ENCODE assay signal across 8 cellular contexts in the genomic region with DNA sequence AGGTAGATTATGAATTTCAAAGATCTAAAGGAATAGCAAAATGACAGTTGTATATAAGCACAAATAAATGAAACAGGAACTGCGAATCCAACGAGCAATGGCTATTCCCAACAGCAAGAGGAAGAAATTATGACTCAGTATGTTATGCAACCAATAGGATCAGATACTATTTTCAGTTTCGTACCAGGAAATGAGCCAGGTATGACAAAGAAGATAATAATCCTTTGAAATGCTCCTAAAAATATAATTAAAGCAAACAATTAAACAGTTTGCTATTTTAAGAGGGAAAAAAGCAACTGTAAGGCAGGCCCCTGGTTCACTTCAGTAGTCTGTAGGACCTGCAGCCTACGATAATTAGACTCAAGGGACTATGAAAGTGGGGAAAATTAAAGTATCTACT. TPM values are rescaled to one million over a fixed set of nuclear protein-coding genes. Genes with fewer than 3 reads are reported as not detected.
A peak's percentile ranks its signal among the peaks of the same experiment; 100 is the strongest.
DNase-seq lines count a peak whose midpoint lies in the region; ATAC-seq and TF ChIP-seq lines count a peak whose summit lies in the region.

No MANE protein-coding gene starts in this region.

- H3K27me3 Mint-ChIP-seq in activated T-cell treated with anti-CD3 and anti-CD28 coated beads, Interleukin-2, amount 50 U/mL, for 72 hours (ENCODE audit: low read depth), result no peaks in the 10 kb centered on the region
- no peaks in the 10 kb centered on the region for H3K27me3 Mint-ChIP-seq in CD8-positive, alpha-beta T cell (ENCODE audit: low read depth)

- peaks cover 23% of the 10 kb centered on the region for H3K4me1 Mint-ChIP-seq in activated T-cell treated with anti-CD3 and anti-CD28 coated beads, Interleukin-2, amount 50 U/mL, for 72 hours (ENCODE audit: low read depth)
- H3K4me1 Mint-ChIP-seq in CD8-positive, alpha-beta T cell (ENCODE audit: low read depth), result no peaks in the 10 kb centered on the region

- CTCF ChIA-PET in CD8-positive, alpha-beta T cell (lab: Charles Lee), result no interaction called here

- intact Hi-C loops in CD8-positive, alpha-beta T cell (cut with DNase I, micrococcal nuclease), result no loop called here

- TF ChIP-seq CTCF in AG09309 (IDR thresholded peaks at IDR 0.05; ENCODE audit: control insufficient read depth, insufficient read depth, low read depth, low read length, missing control alignments), result no peak
- TF ChIP-seq CTCF in GM20000 (IDR thresholded peaks at IDR 0.05; ENCODE audit: extremely low read depth, missing control alignments), result no peak
- TF ChIP-seq CTCF in CD8-positive, alpha-beta T cell (IDR thresholded peaks at IDR 0.05), result no peak

- no peaks in the 10 kb centered on the region for H3K27me3 ChIP-seq in CD8-positive, alpha-beta T cell (ENCODE audit: insufficient read depth, low read length)

- DNase-seq in AG09309 (ENCODE audit: low read depth), result peak; percentile 67
- peak; percentile 75 for DNase-seq in NCI-H1436 treated with DMSO at 0.1 percent for 48 hours (lab: John Stamatoyannopoulos, UW)
- DNase-seq in dermis microvascular lymphatic vessel endothelial cell (ENCODE audit: low read depth in 2 of 2), result peak; percentile 83 to 85
- peak; percentile 53 for DNase-seq in myocyte (ENCODE audit: low read depth)
- DNase-seq in activated T-cell treated with anti-CD3 and anti-CD28 coated beads, Interleukin-2, amount 50 U/mL, for 72 hours, result no peak
- DNase-seq in ecto neural progenitor cell (ENCODE audit: low spot score), result no peak
- no peak for DNase-seq in GM20000 (ENCODE audit: low spot score)
- DNase-seq in CD8-positive, alpha-beta T cell, result no peak

- ATAC-seq in activated T-cell treated with anti-CD3 and anti-CD28 coated beads, Interleukin-2, amount 50 U/mL, for 72 hours (replicated peaks in 1 of 2), result no peak
- ATAC-seq in CD8-positive, alpha-beta T cell, result no peak

- H3K27ac ChIP-seq in CD8-positive, alpha-beta T cell (ENCODE audit: low read depth, low read length), result no peak overlapping the region

- H3K4me3 Mint-ChIP-seq in activated T-cell treated with anti-CD3 and anti-CD28 coated beads, Interleukin-2, amount 50 U/mL, for 72 hours, result no peak overlapping the region
- H3K4me3 Mint-ChIP-seq in CD8-positive, alpha-beta T cell, result no peak overlapping the region

- no peaks in the 10 kb centered on the region for H3K9me3 ChIP-seq in CD8-positive, alpha-beta T cell (ENCODE audit: low read length)

- no peaks in the 10 kb centered on the region for H3K9me3 Mint-ChIP-seq in activated T-cell treated with anti-CD3 and anti-CD28 coated beads, Interleukin-2, amount 50 U/mL, for 72 hours
- no peaks in the 10 kb centered on the region for H3K9me3 Mint-ChIP-seq in CD8-positive, alpha-beta T cell

- no peaks in the 10 kb centered on the region for H3K4me1 ChIP-seq in CD8-positive, alpha-beta T cell (ENCODE audit: insufficient read depth, low read length)

- H3K27ac Mint-ChIP-seq in activated T-cell treated with anti-CD3 and anti-CD28 coated beads, Interleukin-2, amount 50 U/mL, for 72 hours, result no peak overlapping the region
- no peak overlapping the region for H3K27ac Mint-ChIP-seq in CD8-positive, alpha-beta T cell

- no peak overlapping the region for H3K4me3 ChIP-seq in AG09309 (ENCODE audit: control insufficient read depth, low read depth, low read length)
- no peak overlapping the region for H3K4me3 ChIP-seq in CD8-positive, alpha-beta T cell (ENCODE audit: low read depth, low read length)

- POLR2A ChIA-PET in CD8-positive, alpha-beta T cell (lab: Charles Lee), result no interaction called here

- H3K36me3 ChIP-seq in CD8-positive, alpha-beta T cell (ENCODE audit: insufficient read depth, low read length), result no peaks in the 10 kb centered on the region

- peaks cover 17 to 22% of the 10 kb centered on the region in 2 donors for H3K36me3 Mint-ChIP-seq in activated T-cell treated with anti-CD3 and anti-CD28 coated beads, Interleukin-2, amount 50 U/mL, for 72 hours (ENCODE audit: insufficient read depth in 2 of 2)
- peaks cover 43% of the 10 kb centered on the region for H3K36me3 Mint-ChIP-seq in CD8-positive, alpha-beta T cell

RNA-seq across cellular contexts. Expression of a gene that starts 58.9 kb away (rescaled TPM):
- total RNA-seq in dermis microvascular lymphatic vessel endothelial cell (8.6 and 9.6 TPM in 2 replicates), myocyte (11.2 and 13.7 TPM in 2 replicates)
- polyA plus RNA-seq in myocyte (2012), result 5.3 TPM
- total RNA-seq in activated T-cell treated with anti-CD3 and anti-CD28 coated beads, Interleukin-2, amount 50 U/mL, for 72 hours, result 10 to 100 TPM; 71.5 to 85.8 TPM
- 10 to 100 TPM; 13.4 to 15.2 TPM for total RNA-seq in CD8-positive, alpha-beta T cell

Comparison
In these comparisons a context has a peak if more than half of its experiments do, and no peak if none do; other contexts are left out.
1. DNase-seq: peak in AG09309 (single experiment), NCI-H1436 treated with DMSO at 0.1 percent for 48 hours (single experiment), dermis microvascular lymphatic vessel endothelial cell (2 of 2) and myocyte (single experiment); none in activated T-cell treated with anti-CD3 and anti-CD28 coated beads, Interleukin-2, amount 50 U/mL, for 72 hours (0 of 2), ecto neural progenitor cell (single experiment), GM20000 (single experiment) and CD8-positive, alpha-beta T cell (0 of 7).